In the genomic region with DNA sequence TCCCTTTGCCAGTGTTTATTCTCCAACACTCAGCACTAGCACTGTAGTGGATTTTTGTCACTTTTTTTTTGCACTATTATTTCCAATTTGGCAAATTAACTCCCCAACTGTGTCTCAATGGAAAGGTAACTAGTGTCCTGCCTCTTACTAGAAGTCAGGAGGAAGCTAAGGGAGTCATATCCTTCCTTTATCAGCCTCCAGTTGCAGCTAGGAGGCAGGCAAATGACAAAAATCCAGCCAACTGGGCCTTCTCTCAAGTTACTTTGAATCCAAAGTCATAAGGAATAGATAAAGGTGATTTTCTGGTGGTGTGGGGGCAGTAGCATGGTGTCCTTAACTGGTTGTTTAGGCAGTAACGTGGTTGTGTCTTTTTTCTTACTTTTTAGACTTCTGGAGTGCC, we compare ENCODE assay signal across 21 cellular contexts. TPM values are rescaled to one million over a fixed set of nuclear protein-coding genes. Genes with fewer than 3 reads are reported as not detected.
DNase-seq lines count a peak whose midpoint lies in the region; ATAC-seq, FAIRE-seq and TF ChIP-seq lines count a peak whose summit lies in the region.
"Had no signal": no experiment of that assay in that cellular context is flagged by ENCODE, and none has a peak within 500 bp of the region (broad histone marks: within the 10 kb centered on the region; RNA-seq: fewer than 3 reads in every experiment).

No MANE protein-coding gene starts in this region.

- H2AFZ ChIP-seq in IMR-90 (replicated peaks; ENCODE audit: low read length, poor library complexity) (no peak overlapping the region), endothelial cell of umbilical vein (ENCODE audit: low read depth, low read length) (peak overlapping the region; percentile 10), smooth muscle cell (ENCODE audit: low read depth) (no peak overlapping the region)

- TF ChIP-seq CTCF in IMR-90 (conservative IDR thresholded peaks at IDR 0.05; ENCODE audit: low read depth, low read length) (no peak), choroid plexus epithelial cell (conservative IDR thresholded peaks at IDR 0.05; ENCODE audit: low read depth, low read length) (peak; percentile 7), endothelial cell of umbilical vein (IDR thresholded peaks at IDR 0.05; ENCODE audit: extremely low read depth in 1 of 2, insufficient read depth in 1 of 2, low read depth in 1 of 2, low read length in 2 of 2) (no peak), osteocyte (IDR thresholded peaks at IDR 0.05) (peak; percentile 5), smooth muscle cell (IDR thresholded peaks at IDR 0.05; ENCODE audit: borderline replicate concordance, insufficient read depth, poor library complexity, severe bottlenecking) (no peak)

- no peak overlapping the region for H3K27ac ChIP-seq in IMR-90 (ENCODE audit: insufficient read depth, low read length)
- peak overlapping the region; percentile 48 for H3K27ac ChIP-seq in endothelial cell of umbilical vein (ENCODE audit: insufficient read depth, low read depth, low read length)
- no peak overlapping the region for H3K27ac ChIP-seq in smooth muscle cell (ENCODE audit: low read depth)
- H3K27ac ChIP-seq: 22Rv1, C4-2B had no signal

- no CpG with 5 or more reads among the region's 1 CpG for WGBS in IMR-90 (ENCODE audit: extremely low coverage in 2 of 2, insufficient read length in 1 of 2), 2 experiments
- 93% methylated on average over 1 of the region's 1 CpG for WGBS in smooth muscle cell (ENCODE audit: low lambda C conversion rate)

- H3K23ac ChIP-seq in IMR-90 (ENCODE audit: low read depth, low read length) = peak overlapping the region; percentile 43; the same call in 1 of the 2 replicates

- no peaks in the 10 kb centered on the region for H3K79me1 ChIP-seq in IMR-90 (ENCODE audit: low read depth in 1 of 2, low read length in 2 of 2)

- peak overlapping the region; percentile 45 for H3K27ac Mint-ChIP-seq in osteocyte (ENCODE audit: unreplicated experiment)
- H3K27ac Mint-ChIP-seq: CD4-positive, alpha-beta T cell had no signal

- H3K4me2 ChIP-seq in IMR-90 (ENCODE audit: low read depth, low read length) (no peak overlapping the region), endothelial cell of umbilical vein (ENCODE audit: insufficient read depth, low read length) (peak overlapping the region; percentile 38), smooth muscle cell (no peak overlapping the region)
- H3K4me2 ChIP-seq: A549 had no signal

- H3K56ac ChIP-seq in IMR-90 (ENCODE audit: extremely low read depth, insufficient read depth, low read length) = no peak overlapping the region

- FAIRE-seq in endothelial cell of umbilical vein (lab: Jason Lieb, UNC) = peak; percentile 75
- FAIRE-seq: A549, GM12892, GM18507, H1, HepG2 had no signal

- peaks cover 20% of the 10 kb centered on the region for H3K4me1 ChIP-seq in IMR-90 (ENCODE audit: control insufficient read depth, insufficient read depth, low read length)
- H3K4me1 ChIP-seq in endothelial cell of umbilical vein (ENCODE audit: control insufficient read depth, extremely low read depth, insufficient read depth, low read length) = peaks cover 66% of the 10 kb centered on the region
- H3K4me1 ChIP-seq in smooth muscle cell (ENCODE audit: low read depth) = peaks cover 8% of the 10 kb centered on the region

- DNase-seq in IMR-90 (no peak), choroid plexus epithelial cell (ENCODE audit: low read depth) (no peak), endothelial cell of umbilical vein (ENCODE audit: low read depth, low spot score) (peak; percentile 76), osteocyte (ENCODE audit: extremely low spot score, unreplicated experiment) (no peak), smooth muscle cell (lab: John Stamatoyannopoulos, UW; ENCODE audit: unreplicated experiment) (no peak), cortex of kidney (lab: John Stamatoyannopoulos, UW) (no peak)
- DNase-seq in activated naive CD4-positive, alpha-beta T cell treated with anti-CD3 and anti-CD28 coated beads, Interleukin-2, amount 50 U/mL, for 16 hours = no peak
- DNase-seq: AML-193; CD4-positive, alpha-beta T cell; DMS153; DMS79; GDM1; H9 had no signal

- no peak overlapping the region for H2AK9ac ChIP-seq in IMR-90 (replicated peaks; ENCODE audit: low read depth, low read length, poor library complexity)

- no peak overlapping the region; the same call in 1 of the 2 replicates for H2BK120ac ChIP-seq in IMR-90 (ENCODE audit: low read depth, low read length)

- H4K5ac ChIP-seq in IMR-90 (ENCODE audit: low read depth, low read length) = 0 out of 2 replicates have a peak overlapping the region, but pooled peaks have one; percentile 31

- CTCF ChIA-PET in IMR-90 (lab: Yijun Ruan, JAX) = no interaction called here
- CTCF ChIA-PET in endothelial cell of umbilical vein (lab: Charles Lee) = interaction anchor here (1.0 to 4.2 kb wide), 6 partner anchors 13 to 399 kb away, joined by 3 to 27 read pairs (median 10); no protein-coding TSS in a partner anchor

- peaks cover 63% of the 10 kb centered on the region for H3K4me1 Mint-ChIP-seq in osteocyte (ENCODE audit: unreplicated experiment)

- no peak for TF ChIP-seq RAD21 in IMR-90 (IDR thresholded peaks at IDR 0.05; ENCODE audit: low read length)

- H3K9me3 Mint-ChIP-seq in osteocyte (ENCODE audit: unreplicated experiment) = no peaks in the 10 kb centered on the region
- H3K9me3 Mint-ChIP-seq: CD4-positive, alpha-beta T cell had no signal

- POLR2A ChIA-PET in IMR-90 (lab: Charles Lee; ENCODE audit: unreplicated experiment) = no interaction called here
- POLR2A ChIA-PET in endothelial cell of umbilical vein (lab: Charles Lee) = no interaction called here

- H3K4ac ChIP-seq in IMR-90 (ENCODE audit: low read depth, low read length) = no peak overlapping the region

- TF ChIP-seq POLR2A in IMR-90 (IDR thresholded peaks at IDR 0.05; ENCODE audit: low read depth, low read length) = no peak
- no peak for TF ChIP-seq POLR2A in endothelial cell of umbilical vein (IDR thresholded peaks at IDR 0.05; ENCODE audit: low read depth, low read length)

- H4K8ac ChIP-seq in IMR-90 (ENCODE audit: low read depth in 2 of 2, low read length in 2 of 2) = no peak overlapping the region

- H3K36me3 Mint-ChIP-seq in osteocyte (ENCODE audit: unreplicated experiment) = peaks cover 7% of the 10 kb centered on the region

- H3K4me3 Mint-ChIP-seq in osteocyte (ENCODE audit: unreplicated experiment) = no peak overlapping the region
- H3K4me3 Mint-ChIP-seq: CD4-positive, alpha-beta T cell; H9 had no signal

- H3K4me3 ChIP-seq in IMR-90 (ENCODE audit: insufficient read depth, low read depth, low read length) = no peak overlapping the region
- no peak overlapping the region for H3K4me3 ChIP-seq in choroid plexus epithelial cell (ENCODE audit: low read depth, low read length)
- no peak overlapping the region for H3K4me3 ChIP-seq in endothelial cell of umbilical vein (replicated peaks in 1 of 3; ENCODE audit: insufficient read depth in 1 of 3, low read depth in 1 of 3, low read length in 3 of 3)
- no peak overlapping the region for H3K4me3 ChIP-seq in smooth muscle cell
- H3K4me3 ChIP-seq: A549 had no signal

- BruUV-seq in IMR-90 (replicated peaks; lab: Mats Ljungman, UMichigan) (no TSS peak), endothelial cell of umbilical vein (replicated peaks; lab: Mats Ljungman, UMichigan) (no TSS peak)

- no peaks in the 10 kb centered on the region for H3K27me3 Mint-ChIP-seq in osteocyte (ENCODE audit: unreplicated experiment)
- H3K27me3 Mint-ChIP-seq: CD4-positive, alpha-beta T cell had no signal

- H3K9me1 ChIP-seq in IMR-90 (ENCODE audit: insufficient read depth, low read length) (peaks cover 17% of the 10 kb centered on the region; the same call in 1 of the 2 replicates), endothelial cell of umbilical vein (replicated peaks; ENCODE audit: control insufficient read depth, extremely low read depth, insufficient read depth, low read length) (no peaks in the 10 kb centered on the region)

- H4K20me1 ChIP-seq in IMR-90 (ENCODE audit: insufficient read depth, low read length) (no peaks in the 10 kb centered on the region), endothelial cell of umbilical vein (replicated peaks; ENCODE audit: control insufficient read depth, extremely low read depth, insufficient read depth, low read length) (no peaks in the 10 kb centered on the region), smooth muscle cell (ENCODE audit: low read depth) (no peaks in the 10 kb centered on the region)

- H3K9me3 ChIP-seq in IMR-90 (ENCODE audit: control insufficient read depth, insufficient read depth, low read length) = no peaks in the 10 kb centered on the region
- no peaks in the 10 kb centered on the region for H3K9me3 ChIP-seq in endothelial cell of umbilical vein (replicated peaks; ENCODE audit: control insufficient read depth, insufficient read depth, low read length)
- H3K9me3 ChIP-seq in smooth muscle cell (replicated peaks; ENCODE audit: low read depth) = no peaks in the 10 kb centered on the region
- H3K9me3 ChIP-seq: A549 had no signal

- H3K18ac ChIP-seq in IMR-90 (ENCODE audit: low read depth, low read length) = no peak overlapping the region; the same call in 1 of the 2 replicates

- H3K9ac ChIP-seq in IMR-90 (ENCODE audit: low read depth, low read length) = no peak overlapping the region
- H3K9ac ChIP-seq in endothelial cell of umbilical vein (replicated peaks; ENCODE audit: extremely low read depth, insufficient read depth, low read length) = peak overlapping the region; percentile 10
- H3K9ac ChIP-seq in smooth muscle cell (ENCODE audit: low read depth) = no peak overlapping the region

- no peaks in the 10 kb centered on the region for H3K27me3 ChIP-seq in IMR-90 (ENCODE audit: control insufficient read depth, insufficient read depth, low read length)
- no peaks in the 10 kb centered on the region for H3K27me3 ChIP-seq in endothelial cell of umbilical vein (ENCODE audit: control insufficient read depth in 2 of 2, insufficient read depth in 2 of 2, low read length in 2 of 2)
- no peaks in the 10 kb centered on the region for H3K27me3 ChIP-seq in smooth muscle cell (ENCODE audit: low read depth)

- H2AK5ac ChIP-seq in IMR-90 (ENCODE audit: low read depth, low read length) = no peak overlapping the region

- H3K79me2 ChIP-seq in endothelial cell of umbilical vein (ENCODE audit: control insufficient read depth, insufficient read depth, low read length) (no peaks in the 10 kb centered on the region), smooth muscle cell (ENCODE audit: low read depth) (no peaks in the 10 kb centered on the region)

- intact Hi-C loops in IMR-90 (cut with micrococcal nuclease) = loop anchor here (10.0 kb wide), 1 partner anchor 118 kb away; no protein-coding TSS in a partner anchor
- intact Hi-C loops in endothelial cell of umbilical vein (cut with micrococcal nuclease) = no loop called here

- dilution Hi-C loops in IMR-90 (cut with HindIII; ENCODE audit: low sequenced_read_pairs, unreplicated experiment) = no loop called here
- dilution Hi-C loops in endothelial cell of umbilical vein (cut with MboI; ENCODE audit: extremely low pct_ligation_motif_present, low sequenced_read_pairs) = no loop called here

- H2BK20ac ChIP-seq in IMR-90 (ENCODE audit: low read depth, low read length) = peak overlapping the region; percentile 71; the same call in 1 of the 2 replicates

- H3K14ac ChIP-seq in IMR-90 (replicated peaks; ENCODE audit: low read depth, low read length) = no peak overlapping the region; the same call in 1 of the 2 replicates

- no peak for ATAC-seq in IMR-90 (ENCODE audit: low read depth)
- no peak for ATAC-seq in GM19328 (IDR thresholded peaks at IDR 0.05; ENCODE audit: unreplicated experiment)
- ATAC-seq: HepG2 had no signal

- H3F3A ChIP-seq in smooth muscle cell (ENCODE audit: low read depth) = peaks cover 3% of the 10 kb centered on the region

- in situ Hi-C loops in IMR-90 (cut with MboI; ENCODE audit: low sequenced_read_pairs) = loop anchor here (10.0 kb wide), 1 partner anchor 62 kb away; no protein-coding TSS in a partner anchor

- no peak overlapping the region; the same call in 2 of the 3 replicates for H2BK15ac ChIP-seq in IMR-90 (ENCODE audit: low read depth, low read length)

- H3K36me3 ChIP-seq in IMR-90 (ENCODE audit: control insufficient read depth, insufficient read depth, low read length) (no peaks in the 10 kb centered on the region), endothelial cell of umbilical vein (ENCODE audit: control insufficient read depth in 2 of 2, extremely low read depth in 1 of 2, insufficient read depth in 2 of 2, low read length in 2 of 2) (peaks cover 0 to 2% of the 10 kb centered on the region in 2 experiments), smooth muscle cell (ENCODE audit: low read depth) (no peaks in the 10 kb centered on the region)

- H2BK5ac ChIP-seq in IMR-90 (ENCODE audit: low read depth, low read length, poor library complexity, severe bottlenecking) = no peak overlapping the region

- no peak overlapping the region for H4K91ac ChIP-seq in IMR-90 (ENCODE audit: insufficient read depth, low read depth, low read length)

RNA-seq across cellular contexts. Expression of gene P4HA3, which starts 15.6 kb away (rescaled TPM):
- total RNA-seq in IMR-90 (2012; rRNA removed) (2.8 and 2.9 TPM in 2 replicates), endothelial cell of umbilical vein (15.0 and 26.9 TPM in 2 replicates), osteocyte (6.1 and 6.4 TPM in 2 replicates), smooth muscle cell (6.9 and 13.5 TPM in 2 replicates)
- polyA plus RNA-seq in IMR-90 (2012; rRNA removed) (4.9 and 5.7 TPM in 2 replicates), endothelial cell of umbilical vein (34.1 and 40.0 TPM in 2 replicates), smooth muscle cell (11.8 and 18.9 TPM in 2 replicates)
- 4.4 and 4.5 TPM in 2 replicates for polyA plus RNA-seq in IMR-90 (2012; cell fraction: cytosol; rRNA removed)
- polyA plus RNA-seq in IMR-90 (2012; cell fraction: nucleus; rRNA removed; ENCODE audit: low replicate concordance) = 2.0 and 4.4 TPM in 2 replicates
- 38.9 and 43.6 TPM in 2 replicates for polyA plus RNA-seq in endothelial cell of umbilical vein (2011; cell fraction: cytosol; rRNA removed)
- 27.3 and 29.6 TPM in 2 replicates for polyA plus RNA-seq in endothelial cell of umbilical vein (2011; cell fraction: nucleus; rRNA removed)
- polyA plus RNA-seq in endothelial cell of umbilical vein (2012) = 19.9 and 27.2 TPM in 2 replicates
- 19.4 and 33.2 TPM in 2 replicates for polyA minus RNA-seq in endothelial cell of umbilical vein
- not detected for polyA minus RNA-seq in endothelial cell of umbilical vein (2011; cell fraction: cytosol; rRNA and poly(A)+ RNA removed)
- polyA minus RNA-seq in endothelial cell of umbilical vein (2011; cell fraction: nucleus; rRNA and poly(A)+ RNA removed) = 5.5 and 8.7 TPM in 2 replicates
- total RNA-seq: CD4-positive, alpha-beta T cell; H1; H9; HepG2 had no signal
- polyA plus RNA-seq: HepG2 had no signal

Comparison
In these comparisons a context has a peak if more than half of its experiments do, and no peak if none do; other contexts are left out.
1. CTCF ChIP-seq: peak in choroid plexus epithelial cell (single experiment) and osteocyte (single experiment); none in IMR-90 (single experiment), endothelial cell of umbilical vein (0 of 2) and smooth muscle cell (single experiment).